1 cellular context compared by ENCODE assay signal in the genomic region with DNA sequence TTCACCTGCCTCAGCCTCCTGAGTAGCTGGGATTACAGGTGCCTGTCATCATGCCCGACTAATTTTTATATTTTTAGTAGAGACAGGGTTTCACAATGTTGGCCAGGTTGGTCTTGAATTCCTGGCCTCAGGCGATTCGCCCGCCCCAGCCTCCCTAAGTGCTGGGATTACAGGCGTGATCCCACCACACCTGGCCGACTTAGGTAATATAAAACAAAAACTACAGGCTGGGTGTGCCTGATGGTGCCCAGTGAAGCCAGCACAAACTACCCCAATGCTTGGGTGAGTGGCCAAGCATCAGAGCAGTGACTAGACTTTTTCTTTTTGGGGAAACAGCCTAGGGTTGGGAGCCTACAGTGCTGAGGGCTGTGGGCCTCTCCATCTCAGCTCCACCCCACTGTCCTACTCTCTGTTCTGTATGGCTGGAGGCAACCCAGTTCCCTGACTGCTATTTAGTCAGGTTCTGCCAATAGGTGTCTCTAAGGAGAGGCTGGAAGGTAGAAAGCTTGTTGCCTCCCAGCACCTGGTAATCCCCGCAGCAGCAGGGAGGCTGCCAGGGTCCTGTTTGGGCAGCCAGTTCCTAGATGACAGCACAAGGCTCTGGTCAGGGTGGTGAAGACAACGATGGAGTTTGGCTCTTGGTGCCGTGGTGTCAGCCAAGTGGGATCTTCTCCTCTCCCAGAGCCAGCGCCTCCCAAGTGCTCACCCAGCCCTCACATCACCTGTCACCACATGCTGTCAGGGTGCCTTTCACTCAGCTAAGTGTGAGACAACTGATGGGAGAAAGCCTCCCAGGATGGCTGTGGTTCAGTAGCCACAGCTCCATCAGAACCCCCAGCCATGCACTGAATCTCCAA.
TF ChIP-seq lines count a peak whose summit lies in the region.

No MANE protein-coding gene starts in this region.

TF ChIP-seq in H1, 55 proteins besides CTCF, POLR2A, EP300 and RAD21:
- TF ChIP-seq TBP (IDR thresholded peaks at IDR 0.05; ENCODE audit: low read depth, low read length), result no peak
- TF ChIP-seq SIRT6 (IDR thresholded peaks at IDR 0.05; ENCODE audit: low read length), result no peak
- TF ChIP-seq CTBP2 (IDR thresholded peaks at IDR 0.05; ENCODE audit: borderline replicate concordance, insufficient read depth, insufficient read length, low read length), result no peak
- peak; percentile 21; the same call in 1 of the 2 replicates for TF ChIP-seq POLR2AphosphoS5 (IDR thresholded peaks at IDR 0.05; ENCODE audit: low read depth, low read length)
- TF ChIP-seq SIN3A (conservative IDR thresholded peaks at IDR 0.05 in 1 of 2, IDR thresholded peaks at IDR 0.05 in 1 of 2; ENCODE audit: low read depth in 1 of 2, low read length in 2 of 2), result no peak
- no peak for TF ChIP-seq RXRA (IDR thresholded peaks at IDR 0.05; ENCODE audit: insufficient read depth, low read depth, low read length)
- no peak for TF ChIP-seq RNF2 (IDR thresholded peaks at IDR 0.05; ENCODE audit: borderline replicate concordance, low read depth, low read length, missing control alignments, poor library complexity, severe bottlenecking)
- TF ChIP-seq SIX5 (IDR thresholded peaks at IDR 0.05; ENCODE audit: low read depth, low read length), result no peak
- TF ChIP-seq ZNF274 (IDR thresholded peaks at IDR 0.05; ENCODE audit: borderline replicate concordance, extremely low read depth, low read length), result no peak
- TF ChIP-seq, protein P1, sequence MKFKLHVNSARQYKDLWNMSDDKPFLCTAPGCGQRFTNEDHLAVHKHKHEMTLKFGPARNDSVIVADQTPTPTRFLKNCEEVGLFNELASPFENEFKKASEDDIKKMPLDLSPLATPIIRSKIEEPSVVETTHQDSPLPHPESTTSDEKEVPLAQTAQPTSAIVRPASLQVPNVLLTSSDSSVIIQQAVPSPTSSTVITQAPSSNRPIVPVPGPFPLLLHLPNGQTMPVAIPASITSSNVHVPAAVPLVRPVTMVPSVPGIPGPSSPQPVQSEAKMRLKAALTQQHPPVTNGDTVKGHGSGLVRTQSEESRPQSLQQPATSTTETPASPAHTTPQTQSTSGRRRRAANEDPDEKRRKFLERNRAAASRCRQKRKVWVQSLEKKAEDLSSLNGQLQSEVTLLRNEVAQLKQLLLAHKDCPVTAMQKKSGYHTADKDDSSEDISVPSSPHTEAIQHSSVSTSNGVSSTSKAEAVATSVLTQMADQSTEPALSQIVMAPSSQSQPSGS (IDR thresholded peaks at IDR 0.05; ENCODE audit: low read length), result 0 out of 2 replicates have a peak, but pooled peaks have one; percentile 24
- TF ChIP-seq MAFK (IDR thresholded peaks at IDR 0.05; ENCODE audit: low read depth, low read length), result no peak
- no peak for TF ChIP-seq HDAC2 (IDR thresholded peaks at IDR 0.05; ENCODE audit: borderline replicate concordance in 1 of 2, low read depth in 2 of 2, low read length in 2 of 2)
